Comparison of ENCODE assay signal across 8 cellular contexts in genomic region chr1:61082336-61083013, GRCh38. TPM values are rescaled to one million over a fixed set of nuclear protein-coding genes. Genes with fewer than 3 reads are reported as not detected.
A peak's percentile ranks its signal among the peaks of the same experiment; 100 is the strongest.
DNase-seq lines count a peak whose midpoint lies in the region; ATAC-seq, FAIRE-seq and TF ChIP-seq lines count a peak whose summit lies in the region.

TSS of gene NFIA (plus strand) at chr1:61082561.

- no peaks in the 10 kb centered on the region for H3K9me3 ChIP-seq in BLaER1 treated with 17β-estradiol and CSF1 and Interleukin-3, amounts not matched to agents 10 nM and 100 nM (replicated peaks in 1 of 11)
- H3K9me3 ChIP-seq in astrocyte (ENCODE audit: insufficient read depth, low read depth, low read length) (no peaks in the 10 kb centered on the region), trophoblast cell (ENCODE audit: insufficient read depth, low read depth, low read length) (peaks cover 2% of the 10 kb centered on the region)

- H4K91ac ChIP-seq in trophoblast cell (ENCODE audit: low read depth, low read length), result no peak within 1 kb of the TSS

- ATAC-seq in left ventricle myocardium superior (peak; percentile 29), HG02870 (IDR thresholded peaks at IDR 0.05; ENCODE audit: unreplicated experiment) (no peak), HG02938 (IDR thresholded peaks at IDR 0.05; ENCODE audit: unreplicated experiment) (no peak)

- TF ChIP-seq CTCF in astrocyte (IDR thresholded peaks at IDR 0.05; ENCODE audit: insufficient read depth, low read depth, low read length), result no peak

- peaks cover 0 to 72% (median 39%) of the 10 kb centered on the region in 11 experiments; a peak in 18 of 22 replicates for H4K20me1 ChIP-seq in BLaER1 treated with 17β-estradiol and CSF1 and Interleukin-3, amounts not matched to agents 10 nM and 100 nM
- H4K20me1 ChIP-seq in astrocyte (ENCODE audit: insufficient read depth, low read length), result no peaks in the 10 kb centered on the region

- H3K18ac ChIP-seq in trophoblast cell (ENCODE audit: low read length), result no peak within 1 kb of the TSS

- H2BK5ac ChIP-seq in trophoblast cell (ENCODE audit: low read depth, low read length, poor library complexity), result no peak within 1 kb of the TSS

- no peak for FAIRE-seq in astrocyte (lab: Jason Lieb, UNC)

- peak within 1 kb of the TSS in 7 of 11 experiments; percentile 5 to 72 (median 47); a peak in 10 of 22 replicates for H3K9ac ChIP-seq in BLaER1 treated with 17β-estradiol and CSF1 and Interleukin-3, amounts not matched to agents 10 nM and 100 nM
- H3K9ac ChIP-seq in astrocyte (ENCODE audit: low read length), result peak within 1 kb of the TSS; percentile 76
- no peak within 1 kb of the TSS for H3K9ac ChIP-seq in trophoblast cell (ENCODE audit: low read length)

- H2BK12ac ChIP-seq in trophoblast cell (ENCODE audit: low read length), result no peak within 1 kb of the TSS

- H3K27me3 ChIP-seq in BLaER1 treated with 17β-estradiol and CSF1 and Interleukin-3, amounts not matched to agents 10 nM and 100 nM, result peaks cover 87 to 100% (median 98%) of the 10 kb centered on the region in 11 experiments
- H3K27me3 ChIP-seq in astrocyte (ENCODE audit: insufficient read depth, low read length) (no peaks in the 10 kb centered on the region), trophoblast cell (ENCODE audit: insufficient read depth, low read length) (peaks cover 35% of the 10 kb centered on the region)

- no peak within 1 kb of the TSS for H2AK5ac ChIP-seq in trophoblast cell (ENCODE audit: low read length)

- H3K4me3 Mint-ChIP-seq in astrocyte (ENCODE audit: unreplicated experiment), result peak within 1 kb of the TSS; percentile 92

- H3K14ac ChIP-seq in trophoblast cell (ENCODE audit: low read length), result peak within 1 kb of the TSS; percentile 15

- H3K4me3 ChIP-seq in BLaER1 treated with 17β-estradiol and CSF1 and Interleukin-3, amounts not matched to agents 10 nM and 100 nM, result peak within 1 kb of the TSS; percentile 42 to 68 (median 58)
- H3K4me3 ChIP-seq in astrocyte (ENCODE audit: insufficient read depth, low read depth, low read length) (peak within 1 kb of the TSS; percentile 71), trophoblast cell (ENCODE audit: low read depth, low read length) (peak within 1 kb of the TSS; percentile 69)

- in situ Hi-C loops in SK-MEL-5 (cut with HindIII; ENCODE audit: low pct_unique_long_range_greater_than_20kb, low sequenced_read_pairs), result no loop called here

- H3K4me1 Mint-ChIP-seq in astrocyte (ENCODE audit: low read depth, unreplicated experiment), result peaks cover 29% of the 10 kb centered on the region

- H3K79me2 ChIP-seq in astrocyte (ENCODE audit: insufficient read depth, low read length) (peaks cover 14% of the 10 kb centered on the region), trophoblast cell (ENCODE audit: control insufficient read depth, insufficient read depth, low read length, poor library complexity) (no peaks in the 10 kb centered on the region)

- no peaks in the 10 kb centered on the region for H3K36me3 ChIP-seq in BLaER1 treated with 17β-estradiol and CSF1 and Interleukin-3, amounts not matched to agents 10 nM and 100 nM
- H3K36me3 ChIP-seq in astrocyte (ENCODE audit: insufficient read depth, low read length) (no peaks in the 10 kb centered on the region), trophoblast cell (ENCODE audit: control insufficient read depth in 1 of 2, insufficient read depth in 2 of 2, low read length in 2 of 2) (no peaks in the 10 kb centered on the region)

- H3K23ac ChIP-seq in trophoblast cell (ENCODE audit: low read length), result no peak within 1 kb of the TSS

- no peaks in the 10 kb centered on the region for H3K36me3 Mint-ChIP-seq in astrocyte (ENCODE audit: low read depth, unreplicated experiment)

- no peak within 1 kb of the TSS for H4K8ac ChIP-seq in trophoblast cell (ENCODE audit: low read depth, low read length)

- H4K12ac ChIP-seq in trophoblast cell (ENCODE audit: low read depth, low read length), result no peak within 1 kb of the TSS

- H3K9me3 Mint-ChIP-seq in astrocyte (ENCODE audit: unreplicated experiment), result no peaks in the 10 kb centered on the region

- intact Hi-C loops in left ventricle myocardium superior (cut with micrococcal nuclease), result loop anchor here (10.0 kb wide), 1 partner anchor 252 kb away; no protein-coding TSS in a partner anchor

- peak; percentile 83 for DNase-seq in HuH-7 (ENCODE audit: low spot score)
- DNase-seq in SK-MEL-5 (ENCODE audit: low read depth, low spot score), result peak; percentile 79
- no peak for DNase-seq in astrocyte (ENCODE audit: low read depth)
- peak; percentile 67 for DNase-seq in left ventricle myocardium superior
- peak; percentile 30 to 70 for DNase-seq in trophoblast cell

- H3K27ac Mint-ChIP-seq in astrocyte (ENCODE audit: unreplicated experiment), result peak within 1 kb of the TSS; percentile 66

- 70% methylated on average over 1 of the region's 69 CpGs for WGBS in trophoblast cell (ENCODE audit: extremely low coverage, insufficient coverage, insufficient read length)

- peaks cover 10 to 25% (median 18%) of the 10 kb centered on the region in 10 experiments for H3K4me1 ChIP-seq in BLaER1 treated with 17β-estradiol and CSF1 and Interleukin-3, amounts not matched to agents 10 nM and 100 nM
- peaks cover 30% of the 10 kb centered on the region for H3K4me1 ChIP-seq in astrocyte (ENCODE audit: insufficient read depth, low read length)
- peaks cover 6 to 11% of the 10 kb centered on the region in 2 experiments for H3K4me1 ChIP-seq in trophoblast cell (ENCODE audit: control insufficient read depth in 1 of 2, insufficient read depth in 2 of 2, low read length in 2 of 2)

- H3K79me1 ChIP-seq in trophoblast cell (ENCODE audit: low read length), result no peaks in the 10 kb centered on the region

- peak within 1 kb of the TSS; percentile 78 to 100 (median 88) for H3K4me2 ChIP-seq in BLaER1 treated with 17β-estradiol and CSF1 and Interleukin-3, amounts not matched to agents 10 nM and 100 nM
- H3K4me2 ChIP-seq in astrocyte (ENCODE audit: low read length) (peak within 1 kb of the TSS; percentile 94), trophoblast cell (ENCODE audit: low read length) (peak within 1 kb of the TSS; percentile 98)

- H2AFZ ChIP-seq in astrocyte (ENCODE audit: low read depth, low read length) (peak within 1 kb of the TSS; percentile 65), trophoblast cell (ENCODE audit: insufficient read depth, low read length, poor library complexity) (peak within 1 kb of the TSS; percentile 45)

- no peak within 1 kb of the TSS for H3K27ac ChIP-seq in BLaER1 treated with 17β-estradiol and CSF1 and Interleukin-3, amounts not matched to agents 10 nM and 100 nM
- H3K27ac ChIP-seq in astrocyte (ENCODE audit: low read depth, low read length) (peak within 1 kb of the TSS; percentile 14), trophoblast cell (ENCODE audit: low read depth, low read length) (no peak within 1 kb of the TSS)

- peaks cover 7% of the 10 kb centered on the region for H3K27me3 Mint-ChIP-seq in astrocyte (ENCODE audit: low read depth, unreplicated experiment)

- H3K4ac ChIP-seq in trophoblast cell (ENCODE audit: low read depth, low read length), result no peak within 1 kb of the TSS

- H2BK120ac ChIP-seq in trophoblast cell (ENCODE audit: insufficient read depth, low read length, poor library complexity), result no peak within 1 kb of the TSS

RNA-seq across cellular contexts. Expression of gene NFIA, which starts in this region (rescaled TPM):
- total RNA-seq in SK-MEL-5 (2014; rRNA removed; shearing (Covaris generic)), result 12.5 and 12.6 TPM in 2 replicates
- polyA plus RNA-seq in SK-MEL-5 (2015; cell fraction: cytosol; rRNA removed), result 13.1 and 17.1 TPM in 2 replicates
- 10.2 and 13.9 TPM in 2 replicates for polyA plus RNA-seq in SK-MEL-5 (2015; cell fraction: nucleus; rRNA removed)
- total RNA-seq in astrocyte, result 4.6 and 7.2 TPM in 2 replicates
- 102 TPM for total RNA-seq in left ventricle myocardium superior
- polyA plus RNA-seq in trophoblast cell (2013), result 0.12 and 0.23 TPM in 2 replicates
